20 cellular contexts compared by ENCODE assay signal in the genomic region with DNA sequence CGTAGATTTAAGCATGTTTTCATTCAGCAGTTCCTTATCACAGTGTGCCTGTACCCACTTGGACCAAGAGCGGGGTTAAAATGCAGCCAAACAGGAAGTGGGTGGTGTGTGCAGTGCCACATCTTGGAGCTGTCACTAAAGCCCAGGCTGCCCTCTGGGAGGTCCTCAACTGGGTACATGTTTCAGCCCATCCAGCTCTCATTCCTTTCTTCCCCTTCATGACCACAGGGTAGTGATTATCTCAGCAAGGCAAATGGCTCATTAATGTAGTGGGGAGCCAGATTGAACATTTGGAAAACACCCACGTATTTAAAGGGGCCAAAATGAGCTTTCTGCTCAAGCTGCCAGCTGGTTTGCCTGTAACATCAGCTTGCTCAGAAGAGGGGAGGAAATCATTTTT.
A peak's percentile ranks its signal among the peaks of the same experiment; 100 is the strongest.
DNase-seq lines count a peak whose midpoint lies in the region; ATAC-seq and TF ChIP-seq lines count a peak whose summit lies in the region.
"Had no signal": no experiment of that assay in that cellular context is flagged by ENCODE, and none has a peak within 500 bp of the region (broad histone marks: within the 10 kb centered on the region; RNA-seq: fewer than 3 reads in every experiment).

No MANE protein-coding gene starts in this region.

- intact Hi-C loops in Right ventricle myocardium superior (cut with DNase I): no loop called here
- intact Hi-C loops in left ventricle myocardium inferior (cut with micrococcal nuclease): no loop called here
- intact Hi-C loops in activated B cell treated with CpG ODN at 0.5 μM for 24 hours (cut with micrococcal nuclease): loop anchor here (2.0 kb wide), 1 partner anchor 16 kb away; no protein-coding TSS in a partner anchor
- intact Hi-C loops in mucosa of descending colon (cut with DNase I, micrococcal nuclease): no loop called here

- no peak for DNase-seq in Right ventricle myocardium superior
- DNase-seq in left ventricle myocardium inferior: no peak
- DNase-seq in activated B cell treated with CpG ODN at 0.5 μM for 24 hours: no peak
- DNase-seq in mucosa of descending colon: no peak
- DNase-seq in activated effector memory CD4-positive, alpha-beta T cell treated with anti-CD3 and anti-CD28 coated beads, Interleukin-2, amount 50 U/mL, for 16 hours: no peak
- DNase-seq: activated CD4-positive, alpha-beta T cell treated with anti-CD3 and anti-CD28 coated beads for 48 hours; activated T-cell treated with anti-CD3 and anti-CD28 coated beads, Interleukin-2, amount 50 U/mL, for 1 hour; HCEC 1CT; IMR-90; islet precursor cell; NCI-H2029; NCI-H526 treated with DMSO at 0.1 percent for 48 hours; RPMI8226; stimulated activated CD4-positive, alpha-beta T cell treated with anti-CD3 and anti-CD28 coated beads, Interleukin-4, amount 100 ng/mL, for 1 hour; T-helper 17 cell; upper lobe of left lung had no signal

- H3K4me1 Mint-ChIP-seq in activated B cell treated with CpG ODN at 0.5 μM for 24 hours: peaks cover 54% of the 10 kb centered on the region
- H3K4me1 Mint-ChIP-seq: mesothelial cell of epicardium had no signal

- no peaks in the 10 kb centered on the region for H3K36me3 ChIP-seq in left ventricle myocardium inferior
- H3K36me3 ChIP-seq in mucosa of descending colon (ENCODE audit: low read depth): no peaks in the 10 kb centered on the region
- H3K36me3 ChIP-seq: upper lobe of left lung had no signal

- no peaks in the 10 kb centered on the region for H3K27me3 Mint-ChIP-seq in activated B cell treated with CpG ODN at 0.5 μM for 24 hours
- H3K27me3 Mint-ChIP-seq: T-helper 17 cell had no signal

- POLR2A ChIA-PET in activated B cell treated with CpG ODN at 0.5 μM for 24 hours (lab: Charles Lee): interaction anchor here (0.6 to 1.7 kb wide), 3 partner anchors 8 to 213 kb away, joined by 3 to 6 read pairs (median 6); partner anchors contain the start of gene BTG1

- H3K27me3 ChIP-seq in left ventricle myocardium inferior (ENCODE audit: low read depth): no peaks in the 10 kb centered on the region
- H3K27me3 ChIP-seq: upper lobe of left lung had no signal

- H3K9me3 ChIP-seq in left ventricle myocardium inferior (replicated peaks): no peaks in the 10 kb centered on the region
- H3K9me3 ChIP-seq in mucosa of descending colon: no peaks in the 10 kb centered on the region
- H3K9me3 ChIP-seq: upper lobe of left lung had no signal

- CTCF ChIA-PET in activated B cell treated with CpG ODN at 0.5 μM for 24 hours (lab: Charles Lee): interaction anchor here (0.9 kb wide), 1 partner anchor 219 kb away, joined by 3 read pairs; no protein-coding TSS in a partner anchor

- TF ChIP-seq CTCF in left ventricle myocardium inferior (IDR thresholded peaks at IDR 0.05; ENCODE audit: borderline replicate concordance) (no peak), activated B cell treated with CpG ODN at 0.5 μM for 24 hours (IDR thresholded peaks at IDR 0.05) (no peak), mucosa of descending colon (IDR thresholded peaks at IDR 0.05) (no peak)

- no peak overlapping the region for H3K4me3 ChIP-seq in left ventricle myocardium inferior
- H3K4me3 ChIP-seq in mucosa of descending colon: no peak overlapping the region
- H3K4me3 ChIP-seq: upper lobe of left lung had no signal

- no peak overlapping the region for H3K4me3 Mint-ChIP-seq in activated B cell treated with CpG ODN at 0.5 μM for 24 hours
- H3K4me3 Mint-ChIP-seq: mesothelial cell of epicardium, T-helper 17 cell had no signal

- peaks cover 7% of the 10 kb centered on the region for H3K36me3 Mint-ChIP-seq in activated B cell treated with CpG ODN at 0.5 μM for 24 hours (ENCODE audit: low read depth)
- H3K36me3 Mint-ChIP-seq: mesothelial cell of epicardium had no signal

- no peak overlapping the region for H3K27ac ChIP-seq in left ventricle myocardium inferior (replicated peaks)
- H3K27ac ChIP-seq: upper lobe of left lung had no signal

- peaks cover 4% of the 10 kb centered on the region for H3K9me3 Mint-ChIP-seq in activated B cell treated with CpG ODN at 0.5 μM for 24 hours

- ATAC-seq in Right ventricle myocardium superior (ENCODE audit: poor library complexity): peak; percentile 25
- peak; percentile 44 for ATAC-seq in HG03196 (IDR thresholded peaks at IDR 0.05; ENCODE audit: unreplicated experiment)
- peak; percentile 34 for ATAC-seq in activated B cell treated with CpG ODN at 0.5 μM for 24 hours (ENCODE audit: low read depth)
- ATAC-seq in mucosa of descending colon: peak; percentile 22
- ATAC-seq in GM21423 (IDR thresholded peaks at IDR 0.05; ENCODE audit: unreplicated experiment): no peak
- ATAC-seq in GM18511 (IDR thresholded peaks at IDR 0.05; ENCODE audit: unreplicated experiment): no peak
- ATAC-seq: T-helper 17 cell had no signal

- peak overlapping the region; percentile 37 for H3K27ac Mint-ChIP-seq in activated B cell treated with CpG ODN at 0.5 μM for 24 hours
- H3K27ac Mint-ChIP-seq: mesothelial cell of epicardium, T-helper 17 cell had no signal

- H3K4me1 ChIP-seq in left ventricle myocardium inferior: no peaks in the 10 kb centered on the region
- no peaks in the 10 kb centered on the region for H3K4me1 ChIP-seq in mucosa of descending colon (ENCODE audit: low read depth)
- H3K4me1 ChIP-seq: upper lobe of left lung had no signal

Comparison
In these comparisons a context has a peak if more than half of its experiments do, and no peak if none do; other contexts are left out.
1. ATAC-seq: peak in Right ventricle myocardium superior (single experiment), HG03196 (single experiment), activated B cell treated with CpG ODN at 0.5 μM for 24 hours (single experiment) and mucosa of descending colon (single experiment); none in GM21423 (single experiment) and GM18511 (single experiment).